In genomic region chr15:56211960-56212550, GRCh38 we compare ENCODE assay signal across 30 cellular contexts.
"Had no signal": no experiment of that assay in that cellular context is flagged by ENCODE, and none has a peak within 500 bp of the region (broad histone marks: within the 10 kb centered on the region; RNA-seq: fewer than 3 reads in every experiment).

No MANE protein-coding gene starts in this region.

- ATAC-seq: activated CD4-positive, alpha-beta T cell treated with anti-CD3 and anti-CD28 coated beads for 36 hours; activated CD8-positive, alpha-beta memory T cell treated with anti-CD3 and anti-CD28 coated beads, Interleukin-2, amount 10 ng/mL, durations not matched to agents 7 days and 5 days; activated CD8-positive, alpha-beta T cell treated with anti-CD3 and anti-CD28 coated beads, Interleukin-2, amount 10 ng/mL, durations not matched to agents 7 days and 5 days; activated naive CD4-positive, alpha-beta T cell treated with anti-CD3 and anti-CD28 coated beads, Interleukin-2, amount 50 U/mL, for 72 hours; activated naive CD8-positive, alpha-beta T cell treated with anti-CD3 and anti-CD28 coated beads, Interleukin-2, amount 50 U/mL, for 24 hours; body of pancreas; effector memory CD8-positive, alpha-beta T cell; T-helper 17 cell had no signal

- H3K4me3 Mint-ChIP-seq: activated CD4-positive, alpha-beta memory T cell treated with anti-CD3 and anti-CD28 coated beads for 36 hours; activated CD4-positive, alpha-beta T cell treated with anti-CD3 and anti-CD28 coated beads for 36 hours; activated CD4-positive, alpha-beta T cell treated with anti-CD3 and anti-CD28 coated beads, Interleukin-2, amount 10 ng/mL, durations not matched to agents 24 days and 14 days; activated CD8-positive, alpha-beta memory T cell treated with anti-CD3 and anti-CD28 coated beads, Interleukin-2, amount 10 ng/mL, durations not matched to agents 7 days and 5 days; activated CD8-positive, alpha-beta T cell treated with anti-CD3 and anti-CD28 coated beads, Interleukin-2, amount 10 ng/mL, durations not matched to agents 7 days and 5 days; activated naive CD4-positive, alpha-beta T cell treated with anti-CD3 and anti-CD28 coated beads, Interleukin-2, amount 10 ng/mL, durations not matched to agents 7 days and 5 days; activated naive CD8-positive, alpha-beta T cell treated with anti-CD3 and anti-CD28 coated beads, Interleukin-2, amount 50 U/mL, for 24 hours; effector memory CD8-positive, alpha-beta T cell; T-helper 17 cell had no signal

- H3K27me3 Mint-ChIP-seq: activated CD4-positive, alpha-beta memory T cell treated with anti-CD3 and anti-CD28 coated beads for 36 hours; activated CD4-positive, alpha-beta T cell treated with anti-CD3 and anti-CD28 coated beads for 36 hours; activated CD4-positive, alpha-beta T cell treated with anti-CD3 and anti-CD28 coated beads, Interleukin-2, amount 10 ng/mL, durations not matched to agents 24 days and 14 days; activated CD8-positive, alpha-beta memory T cell treated with anti-CD3 and anti-CD28 coated beads, Interleukin-2, amount 10 ng/mL, durations not matched to agents 7 days and 5 days; activated naive CD4-positive, alpha-beta T cell treated with anti-CD3 and anti-CD28 coated beads, Interleukin-2, amount 10 ng/mL, durations not matched to agents 7 days and 5 days; activated naive CD8-positive, alpha-beta T cell treated with anti-CD3 and anti-CD28 coated beads, Interleukin-2, amount 50 U/mL, for 24 hours; effector memory CD8-positive, alpha-beta T cell; T-helper 17 cell had no signal

- H3K27ac ChIP-seq: adrenal gland, body of pancreas, epithelial cell of prostate, esophagus squamous epithelium had no signal

- H3K27me3 ChIP-seq: adrenal gland, body of pancreas, esophagus squamous epithelium had no signal

- H3K36me3 ChIP-seq: adrenal gland, esophagus squamous epithelium had no signal

- H3K27ac Mint-ChIP-seq: activated CD4-positive, alpha-beta memory T cell treated with anti-CD3 and anti-CD28 coated beads for 36 hours; activated CD4-positive, alpha-beta T cell treated with anti-CD3 and anti-CD28 coated beads for 36 hours; activated CD4-positive, alpha-beta T cell treated with anti-CD3 and anti-CD28 coated beads, Interleukin-2, amount 10 ng/mL, durations not matched to agents 24 days and 14 days; activated CD8-positive, alpha-beta memory T cell treated with anti-CD3 and anti-CD28 coated beads, Interleukin-2, amount 10 ng/mL, durations not matched to agents 7 days and 5 days; activated CD8-positive, alpha-beta T cell treated with anti-CD3 and anti-CD28 coated beads, Interleukin-2, amount 10 ng/mL, durations not matched to agents 7 days and 5 days; activated naive CD4-positive, alpha-beta T cell treated with anti-CD3 and anti-CD28 coated beads, Interleukin-2, amount 10 ng/mL, durations not matched to agents 7 days and 5 days; activated naive CD4-positive, alpha-beta T cell treated with anti-CD3 and anti-CD28 coated beads, Interleukin-2, amount 50 U/mL, for 72 hours; activated naive CD8-positive, alpha-beta T cell treated with anti-CD3 and anti-CD28 coated beads, Interleukin-2, amount 50 U/mL, for 24 hours; T-helper 17 cell had no signal

- H3K4me3 ChIP-seq: adrenal gland, body of pancreas, esophagus squamous epithelium had no signal

- H3K9me3 Mint-ChIP-seq: effector memory CD8-positive, alpha-beta T cell had no signal

- DNase-seq: activated CD4-positive, alpha-beta memory T cell treated with anti-CD3 and anti-CD28 coated beads for 36 hours; activated CD4-positive, alpha-beta T cell treated with anti-CD3 and anti-CD28 coated beads for 36 hours; activated CD4-positive, alpha-beta T cell treated with anti-CD3 and anti-CD28 coated beads, Interleukin-2, amount 10 ng/mL, durations not matched to agents 24 days and 14 days; activated CD4-positive, CD25-positive, alpha-beta regulatory T cell; activated CD4-positive, CD25-positive, alpha-beta regulatory T cell treated with anti-CD3 and anti-CD28 coated beads, Interleukin-2, amount 50 U/mL, for 72 hours; activated CD8-positive, alpha-beta memory T cell treated with anti-CD3 and anti-CD28 coated beads, Interleukin-2, amount 10 ng/mL, durations not matched to agents 7 days and 5 days; activated CD8-positive, alpha-beta memory T cell treated with anti-CD3 and anti-CD28 coated beads, Interleukin-2, amount 50 U/mL, for 4 hours; activated CD8-positive, alpha-beta T cell treated with anti-CD3 and anti-CD28 coated beads, Interleukin-2, amount 10 ng/mL, durations not matched to agents 7 days and 5 days; activated gamma-delta T cell; activated naive CD4-positive, alpha-beta T cell; activated naive CD4-positive, alpha-beta T cell treated with anti-CD3 and anti-CD28 coated beads, Interleukin-2, amount 10 ng/mL, durations not matched to agents 7 days and 5 days; activated naive CD8-positive, alpha-beta T cell treated with anti-CD3 and anti-CD28 coated beads, Interleukin-2, amount 50 U/mL, for 24 hours; activated T-cell treated with anti-CD3 and anti-CD28 coated beads, Interleukin-2, amount 50 U/mL, for 1 hour; activated T-cell treated with anti-CD3 and anti-CD28 coated beads, Interleukin-2, amount 50 U/mL, for 48 hours; adrenal gland; amygdala; aorta; body of pancreas; caudate nucleus; cortex of kidney; dermis blood vessel endothelial cell; effector CD4-positive, alpha-beta T cell; effector memory CD8-positive, alpha-beta T cell; esophagus squamous epithelium; foreskin melanocyte; head of caudate nucleus; T-helper 1 cell; T-helper 17 cell had no signal

- H3K9me3 ChIP-seq: body of pancreas, esophagus squamous epithelium had no signal
